Comparison of ENCODE assay signal across 8 cellular contexts in the genomic region with DNA sequence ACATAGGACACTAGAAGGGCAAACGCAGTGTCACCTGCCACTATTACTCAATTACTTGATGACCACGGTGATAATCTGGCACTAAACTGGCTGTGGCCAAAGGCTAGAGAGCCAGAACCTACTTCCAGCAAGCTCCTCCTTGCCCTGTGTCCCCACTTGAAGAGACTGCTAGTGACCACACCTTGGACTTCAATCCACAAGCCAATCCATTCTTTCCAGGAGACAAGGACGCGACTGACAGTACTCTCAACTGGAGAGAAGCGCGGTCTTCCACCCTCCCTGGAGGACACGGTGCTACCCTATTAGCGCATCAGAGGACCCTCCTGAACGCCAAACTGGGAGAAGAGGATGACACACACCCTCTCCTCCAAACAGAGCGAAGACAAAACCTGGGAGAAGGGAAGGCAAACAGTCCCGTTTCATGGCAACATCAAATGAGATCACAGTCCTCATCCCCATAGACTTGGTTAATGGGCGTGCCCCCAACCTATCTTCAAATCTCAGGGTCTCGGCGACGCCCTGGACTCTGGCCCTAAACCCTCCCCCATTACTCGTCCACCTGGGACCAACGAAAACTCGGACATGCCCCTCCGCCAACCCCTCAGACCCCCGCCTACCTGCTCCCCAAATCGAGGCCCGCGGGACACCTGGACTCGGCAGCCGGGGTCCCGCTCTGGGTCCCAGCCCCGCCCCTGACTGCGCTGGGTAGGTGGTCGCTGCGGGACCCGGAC. TPM values are rescaled to one million over a fixed set of nuclear protein-coding genes. Genes with fewer than 3 reads are reported as not detected.
DNase-seq lines count a peak whose midpoint lies in the region; ATAC-seq and TF ChIP-seq lines count a peak whose summit lies in the region.

No MANE protein-coding gene starts in this region.

- TF ChIP-seq CTCF in smooth muscle cell (IDR thresholded peaks at IDR 0.05; ENCODE audit: borderline replicate concordance, insufficient read depth, poor library complexity, severe bottlenecking): no peak

- peaks cover 14% of the 10 kb centered on the region for H3K36me3 ChIP-seq in iPS-20b (ENCODE audit: insufficient read depth, low read depth, low read length)
- H3K36me3 ChIP-seq in smooth muscle cell (ENCODE audit: low read depth): no peaks in the 10 kb centered on the region

- peak; percentile 25 for ATAC-seq in GM21723 (IDR thresholded peaks at IDR 0.05; ENCODE audit: unreplicated experiment)

- H3F3A ChIP-seq in smooth muscle cell (ENCODE audit: low read depth): peaks cover 3% of the 10 kb centered on the region

- peaks cover 34% of the 10 kb centered on the region for H3K79me2 ChIP-seq in smooth muscle cell (ENCODE audit: low read depth)

- peak overlapping the region; percentile 98 for H3K4me2 ChIP-seq in smooth muscle cell

- no peaks in the 10 kb centered on the region for H3K9me3 ChIP-seq in iPS-20b (ENCODE audit: insufficient read depth, low read depth, low read length)
- no peaks in the 10 kb centered on the region for H3K9me3 ChIP-seq in smooth muscle cell (replicated peaks; ENCODE audit: low read depth)

- peaks cover 43% of the 10 kb centered on the region for H4K20me1 ChIP-seq in smooth muscle cell (ENCODE audit: low read depth)

- H3K27ac ChIP-seq in iPS-20b (ENCODE audit: low read length): peak overlapping the region; percentile 100
- H3K27ac ChIP-seq in smooth muscle cell (ENCODE audit: low read depth): peak overlapping the region; percentile 98

- peak; percentile 12 for DNase-seq in COLO668 (lab: John Stamatoyannopoulos, UW; ENCODE audit: unreplicated experiment)
- DNase-seq in NCI-H1105 treated with DMSO at 0.1 percent for 48 hours (lab: John Stamatoyannopoulos, UW): peak; percentile 18
- DNase-seq in astrocyte of the hippocampus (ENCODE audit: low read depth, low spot score): peak; percentile 46
- no peak for DNase-seq in smooth muscle cell (lab: John Stamatoyannopoulos, UW; ENCODE audit: unreplicated experiment)
- no peak for DNase-seq in SIG-M5 (lab: John Stamatoyannopoulos, UW)
- DNase-seq in cerebellar nuclear complex (lab: John Stamatoyannopoulos, UW): no peak

- H3K9ac ChIP-seq in iPS-20b (ENCODE audit: low read depth, low read length) (peak overlapping the region; percentile 100), smooth muscle cell (ENCODE audit: low read depth) (peak overlapping the region; percentile 100)

- 4% methylated on average over 31 of the region's 31 CpGs for WGBS in smooth muscle cell (ENCODE audit: low lambda C conversion rate)

- H3K27me3 ChIP-seq in iPS-20b (ENCODE audit: insufficient read depth, low read length) (no peaks in the 10 kb centered on the region), smooth muscle cell (ENCODE audit: low read depth) (no peaks in the 10 kb centered on the region)

- H3K4me1 ChIP-seq in iPS-20b (ENCODE audit: insufficient read depth, low read length): peaks cover 8% of the 10 kb centered on the region
- peaks cover 9% of the 10 kb centered on the region for H3K4me1 ChIP-seq in smooth muscle cell (ENCODE audit: low read depth)

- H3K4me3 ChIP-seq in iPS-20b (ENCODE audit: low read length) (peak overlapping the region; percentile 96), smooth muscle cell (peak overlapping the region; percentile 98)

- H2AFZ ChIP-seq in smooth muscle cell (ENCODE audit: low read depth): peak overlapping the region; percentile 99

RNA-seq across cellular contexts. Expression of gene FLCN, which starts 0.5 kb away (rescaled TPM):
- total RNA-seq in smooth muscle cell: 13.0 and 15.1 TPM in 2 replicates
- 7.6 and 11.8 TPM in 2 replicates for polyA plus RNA-seq in smooth muscle cell

RNA-seq across cellular contexts. Expression of gene PLD6, which starts 30.3 kb away (rescaled TPM):
- total RNA-seq in smooth muscle cell: 0.18 and 0.49 TPM in 2 replicates
- 0.26 and 1.4 TPM in 2 replicates for polyA plus RNA-seq in smooth muscle cell

RNA-seq across cellular contexts. Expression of gene COPS3, which starts 44.6 kb away (rescaled TPM):
- 77.0 and 107 TPM in 2 replicates for total RNA-seq in smooth muscle cell
- 68.3 and 76.4 TPM in 2 replicates for polyA plus RNA-seq in smooth muscle cell

Comparison
In these comparisons a context has a peak if more than half of its experiments do, and no peak if none do; other contexts are left out.
1. DNase-seq: peak in COLO668 (single experiment), NCI-H1105 treated with DMSO at 0.1 percent for 48 hours (single experiment) and astrocyte of the hippocampus (single experiment); none in smooth muscle cell (single experiment), SIG-M5 (single experiment) and cerebellar nuclear complex (0 of 2).